In genomic region chr7:112446431-112446830, GRCh38 we compare ENCODE assay signal across 25 cellular contexts.
"Had no signal": no experiment of that assay in that cellular context is flagged by ENCODE, and none has a peak within 500 bp of the region (broad histone marks: within the 10 kb centered on the region; RNA-seq: fewer than 3 reads in every experiment).

No MANE protein-coding gene starts in this region.

- H3K27me3 ChIP-seq: breast epithelium, upper lobe of left lung, vagina had no signal

- H3K36me3 Mint-ChIP-seq: activated CD8-positive, alpha-beta memory T cell treated with anti-CD3 and anti-CD28 coated beads, Interleukin-2, amount 10 ng/mL, durations not matched to agents 7 days and 5 days; mesothelial cell of epicardium; naive B cell had no signal

- H3K27ac Mint-ChIP-seq: activated CD8-positive, alpha-beta memory T cell treated with anti-CD3 and anti-CD28 coated beads, Interleukin-2, amount 10 ng/mL, durations not matched to agents 7 days and 5 days; activated CD8-positive, alpha-beta T cell treated with anti-CD3 and anti-CD28 coated beads, Interleukin-2, amount 10 ng/mL, durations not matched to agents 7 days and 5 days; activated naive CD4-positive, alpha-beta T cell treated with anti-CD3 and anti-CD28 coated beads, Interleukin-2, amount 10 ng/mL, durations not matched to agents 7 days and 5 days; mesothelial cell of epicardium; naive B cell; stimulated activated effector memory CD8-positive, alpha-beta T cell treated with anti-CD3 and anti-CD28 coated beads, Interleukin-12 subunit alpha, Interleukin-12 subunit beta, amount 100 ng/mL, for 72 hours; stimulated activated naive CD8-positive, alpha-beta T cell treated with anti-CD3 and anti-CD28 coated beads, Interleukin-15, Interleukin-2, amounts not matched to agents 100 ng/mL and 50 ng/mL, for 24 hours had no signal

- H3K4me3 ChIP-seq: breast epithelium, thoracic aorta, upper lobe of left lung, vagina had no signal

- H3K4me1 ChIP-seq: breast epithelium, parathyroid adenoma had no signal

- ATAC-seq: activated CD8-positive, alpha-beta memory T cell treated with anti-CD3 and anti-CD28 coated beads, Interleukin-2, amount 10 ng/mL, durations not matched to agents 7 days and 5 days; activated CD8-positive, alpha-beta T cell treated with anti-CD3 and anti-CD28 coated beads, Interleukin-2, amount 10 ng/mL, durations not matched to agents 7 days and 5 days; esophagus mucosa; left cardiac atrium; left ventricle myocardium superior; right cardiac atrium; stimulated activated effector memory CD8-positive, alpha-beta T cell treated with anti-CD3 and anti-CD28 coated beads, Interleukin-12 subunit alpha, Interleukin-12 subunit beta, amount 100 ng/mL, for 72 hours had no signal

- H3K27ac ChIP-seq: breast epithelium, parathyroid adenoma, thoracic aorta, vagina had no signal

- H3K9me3 Mint-ChIP-seq: activated naive CD4-positive, alpha-beta T cell treated with anti-CD3 and anti-CD28 coated beads, Interleukin-2, amount 10 ng/mL, durations not matched to agents 7 days and 5 days; naive B cell; stimulated activated effector memory CD8-positive, alpha-beta T cell treated with anti-CD3 and anti-CD28 coated beads, Interleukin-12 subunit alpha, Interleukin-12 subunit beta, amount 100 ng/mL, for 72 hours; stimulated activated naive CD8-positive, alpha-beta T cell treated with anti-CD3 and anti-CD28 coated beads, Interleukin-15, Interleukin-2, amounts not matched to agents 100 ng/mL and 50 ng/mL, for 24 hours had no signal

- H3K9me3 ChIP-seq: breast epithelium, thoracic aorta, upper lobe of left lung, vagina had no signal

- H3K27me3 Mint-ChIP-seq: activated CD8-positive, alpha-beta memory T cell treated with anti-CD3 and anti-CD28 coated beads, Interleukin-2, amount 10 ng/mL, durations not matched to agents 7 days and 5 days; naive B cell; stimulated activated naive CD8-positive, alpha-beta T cell treated with anti-CD3 and anti-CD28 coated beads, Interleukin-15, Interleukin-2, amounts not matched to agents 100 ng/mL and 50 ng/mL, for 24 hours had no signal

- DNase-seq: activated CD4-positive, alpha-beta T cell treated with anti-CD3 and anti-CD28 coated beads for 1 hour; activated CD8-positive, alpha-beta memory T cell treated with anti-CD3 and anti-CD28 coated beads, Interleukin-2, amount 10 ng/mL, durations not matched to agents 7 days and 5 days; activated CD8-positive, alpha-beta T cell treated with anti-CD3 and anti-CD28 coated beads, Interleukin-2, amount 10 ng/mL, durations not matched to agents 7 days and 5 days; activated effector memory CD4-positive, alpha-beta T cell treated with anti-CD3 and anti-CD28 coated beads, Interleukin-2, amount 50 U/mL, for 16 hours; activated naive CD4-positive, alpha-beta T cell treated with anti-CD3 and anti-CD28 coated beads, Interleukin-2, amount 10 ng/mL, durations not matched to agents 7 days and 5 days; amygdala; central memory CD4-positive, alpha-beta T cell; foreskin fibroblast; hippocampal formation; left cardiac atrium; left ventricle myocardium superior; mammary epithelial cell; naive B cell; occipital lobe; right cardiac atrium; stimulated activated CD4-positive, alpha-beta T cell treated with anti-CD3 and anti-CD28 coated beads, Interleukin-4, amount 100 ng/mL, for 24 hours; upper lobe of left lung had no signal

- H3K36me3 ChIP-seq: breast epithelium, thoracic aorta, upper lobe of left lung, vagina had no signal

- H3K4me3 Mint-ChIP-seq: activated CD8-positive, alpha-beta memory T cell treated with anti-CD3 and anti-CD28 coated beads, Interleukin-2, amount 10 ng/mL, durations not matched to agents 7 days and 5 days; activated CD8-positive, alpha-beta T cell treated with anti-CD3 and anti-CD28 coated beads, Interleukin-2, amount 10 ng/mL, durations not matched to agents 7 days and 5 days; activated naive CD4-positive, alpha-beta T cell treated with anti-CD3 and anti-CD28 coated beads, Interleukin-2, amount 10 ng/mL, durations not matched to agents 7 days and 5 days; mesothelial cell of epicardium; stimulated activated effector memory CD8-positive, alpha-beta T cell treated with anti-CD3 and anti-CD28 coated beads, Interleukin-12 subunit alpha, Interleukin-12 subunit beta, amount 100 ng/mL, for 72 hours; stimulated activated naive CD8-positive, alpha-beta T cell treated with anti-CD3 and anti-CD28 coated beads, Interleukin-15, Interleukin-2, amounts not matched to agents 100 ng/mL and 50 ng/mL, for 24 hours had no signal
